1 cellular context compared by ENCODE assay signal in the genomic region with DNA sequence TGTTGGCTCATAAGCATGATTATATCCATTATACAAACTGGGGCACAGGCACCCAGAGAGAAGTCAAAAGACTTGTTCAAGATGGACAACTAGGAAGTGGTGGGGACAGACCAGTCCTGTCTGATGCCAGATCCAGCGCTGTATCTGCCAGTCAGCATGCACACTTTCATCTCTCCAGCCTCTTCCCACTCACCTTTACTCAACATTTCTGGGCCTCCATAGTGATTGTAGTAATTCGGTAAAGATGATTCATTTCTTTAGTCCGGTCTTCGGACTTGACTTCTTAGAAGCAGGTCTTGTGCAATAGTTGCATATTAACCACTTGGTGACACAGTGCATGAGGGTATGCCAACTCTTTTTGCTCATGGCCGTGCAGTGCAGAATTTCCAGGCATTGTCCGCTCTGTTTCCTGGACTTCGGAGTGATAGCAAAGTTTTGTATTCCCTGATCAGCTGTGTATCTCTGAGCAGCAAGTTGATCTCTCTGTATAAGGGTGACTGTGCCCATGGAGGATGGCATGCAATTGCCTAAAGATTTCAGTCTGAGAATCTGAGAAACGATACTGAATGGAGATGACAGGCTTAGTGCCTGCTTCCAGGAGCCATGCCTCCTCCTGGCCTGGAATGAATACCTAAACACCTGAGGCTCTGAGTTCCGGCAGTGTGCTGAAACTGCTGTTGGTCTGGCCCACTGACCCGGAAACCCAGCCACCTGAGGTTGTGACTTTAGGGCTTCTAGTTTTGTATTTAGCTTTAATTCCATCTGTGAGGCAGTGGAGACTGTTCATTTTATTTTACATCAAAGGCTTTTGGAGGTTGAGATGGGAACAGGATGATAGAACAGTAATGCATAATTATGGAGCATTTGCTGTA.
TF ChIP-seq lines count a peak whose summit lies in the region.

No MANE protein-coding gene starts in this region.

TF ChIP-seq in GM12878, 131 proteins besides CTCF, POLR2A, EP300 and RAD21 (continues in another document):
- no peak for TF ChIP-seq TCF7 (IDR thresholded peaks at IDR 0.05; ENCODE audit: borderline replicate concordance)
- no peak for TF ChIP-seq BMI1 (IDR thresholded peaks at IDR 0.05; ENCODE audit: borderline replicate concordance)
- TF ChIP-seq POU2F2 (IDR thresholded peaks at IDR 0.05; ENCODE audit: borderline replicate concordance, low read depth, low read length) = peak; percentile 61; the same call in 1 of the 3 replicates
- TF ChIP-seq FOXM1 (IDR thresholded peaks at IDR 0.05; ENCODE audit: low read depth, low read length) = peak; percentile 43
- peak; percentile 97 to 98 for TF ChIP-seq CEBPB (IDR thresholded peaks at IDR 0.05; ENCODE audit: borderline replicate concordance in 1 of 2, low read depth in 2 of 2, low read length in 2 of 2)
- TF ChIP-seq CBX3 (IDR thresholded peaks at IDR 0.05; ENCODE audit: borderline replicate concordance, low read depth) = no peak
- no peak for TF ChIP-seq ZNF274 (IDR thresholded peaks at IDR 0.05; ENCODE audit: insufficient read depth, insufficient read length)
- TF ChIP-seq RAD51 (IDR thresholded peaks at IDR 0.05) = no peak
- TF ChIP-seq CREB1 (IDR thresholded peaks at IDR 0.05; ENCODE audit: low read depth) = peak; percentile 37; the same call in 1 of the 2 replicates
- TF ChIP-seq ZNF217 (IDR thresholded peaks at IDR 0.05) = no peak
- TF ChIP-seq NFXL1 (IDR thresholded peaks at IDR 0.05; ENCODE audit: borderline replicate concordance) = no peak
- TF ChIP-seq, protein P1, sequence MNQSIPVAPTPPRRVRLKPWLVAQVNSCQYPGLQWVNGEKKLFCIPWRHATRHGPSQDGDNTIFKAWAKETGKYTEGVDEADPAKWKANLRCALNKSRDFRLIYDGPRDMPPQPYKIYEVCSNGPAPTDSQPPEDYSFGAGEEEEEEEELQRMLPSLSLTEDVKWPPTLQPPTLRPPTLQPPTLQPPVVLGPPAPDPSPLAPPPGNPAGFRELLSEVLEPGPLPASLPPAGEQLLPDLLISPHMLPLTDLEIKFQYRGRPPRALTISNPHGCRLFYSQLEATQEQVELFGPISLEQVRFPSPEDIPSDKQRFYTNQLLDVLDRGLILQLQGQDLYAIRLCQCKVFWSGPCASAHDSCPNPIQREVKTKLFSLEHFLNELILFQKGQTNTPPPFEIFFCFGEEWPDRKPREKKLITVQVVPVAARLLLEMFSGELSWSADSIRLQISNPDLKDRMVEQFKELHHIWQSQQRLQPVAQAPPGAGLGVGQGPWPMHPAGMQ (IDR thresholded peaks at IDR 0.05; ENCODE audit: borderline replicate concordance) = no peak
- TF ChIP-seq ZBED1 (IDR thresholded peaks at IDR 0.05; ENCODE audit: borderline replicate concordance) = no peak; the same call in 1 of the 2 replicates
- TF ChIP-seq, protein P2, sequence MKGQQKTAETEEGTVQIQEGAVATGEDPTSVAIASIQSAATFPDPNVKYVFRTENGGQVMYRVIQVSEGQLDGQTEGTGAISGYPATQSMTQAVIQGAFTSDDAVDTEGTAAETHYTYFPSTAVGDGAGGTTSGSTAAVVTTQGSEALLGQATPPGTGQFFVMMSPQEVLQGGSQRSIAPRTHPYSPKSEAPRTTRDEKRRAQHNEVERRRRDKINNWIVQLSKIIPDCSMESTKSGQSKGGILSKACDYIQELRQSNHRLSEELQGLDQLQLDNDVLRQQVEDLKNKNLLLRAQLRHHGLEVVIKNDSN (IDR thresholded peaks at IDR 0.05; ENCODE audit: borderline replicate concordance, extremely low read length, insufficient read depth, low read depth, low read length) = no peak
- TF ChIP-seq, protein P3, sequence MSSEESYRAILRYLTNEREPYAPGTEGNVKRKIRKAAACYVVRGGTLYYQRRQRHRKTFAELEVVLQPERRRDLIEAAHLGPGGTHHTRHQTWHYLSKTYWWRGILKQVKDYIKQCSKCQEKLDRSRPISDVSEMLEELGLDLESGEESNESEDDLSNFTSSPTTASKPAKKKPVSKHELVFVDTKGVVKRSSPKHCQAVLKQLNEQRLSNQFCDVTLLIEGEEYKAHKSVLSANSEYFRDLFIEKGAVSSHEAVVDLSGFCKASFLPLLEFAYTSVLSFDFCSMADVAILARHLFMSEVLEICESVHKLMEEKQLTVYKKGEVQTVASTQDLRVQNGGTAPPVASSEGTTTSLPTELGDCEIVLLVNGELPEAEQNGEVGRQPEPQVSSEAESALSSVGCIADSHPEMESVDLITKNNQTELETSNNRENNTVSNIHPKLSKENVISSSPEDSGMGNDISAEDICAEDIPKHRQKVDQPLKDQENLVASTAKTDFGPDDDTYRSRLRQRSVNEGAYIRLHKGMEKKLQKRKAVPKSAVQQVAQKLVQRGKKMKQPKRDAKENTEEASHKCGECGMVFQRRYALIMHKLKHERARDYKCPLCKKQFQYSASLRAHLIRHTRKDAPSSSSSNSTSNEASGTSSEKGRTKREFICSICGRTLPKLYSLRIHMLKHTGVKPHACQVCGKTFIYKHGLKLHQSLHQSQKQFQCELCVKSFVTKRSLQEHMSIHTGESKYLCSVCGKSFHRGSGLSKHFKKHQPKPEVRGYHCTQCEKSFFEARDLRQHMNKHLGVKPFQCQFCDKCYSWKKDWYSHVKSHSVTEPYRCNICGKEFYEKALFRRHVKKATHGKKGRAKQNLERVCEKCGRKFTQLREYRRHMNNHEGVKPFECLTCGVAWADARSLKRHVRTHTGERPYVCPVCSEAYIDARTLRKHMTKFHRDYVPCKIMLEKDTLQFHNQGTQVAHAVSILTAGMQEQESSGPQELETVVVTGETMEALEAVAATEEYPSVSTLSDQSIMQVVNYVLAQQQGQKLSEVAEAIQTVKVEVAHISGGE (CRISPR knock-in tag; IDR thresholded peaks at IDR 0.05) = no peak
- TF ChIP-seq ZNF207 (IDR thresholded peaks at IDR 0.05; ENCODE audit: borderline replicate concordance) = no peak
- TF ChIP-seq SIN3A (IDR thresholded peaks at IDR 0.05; ENCODE audit: low read depth, low read length) = no peak
- TF ChIP-seq, protein P4, sequence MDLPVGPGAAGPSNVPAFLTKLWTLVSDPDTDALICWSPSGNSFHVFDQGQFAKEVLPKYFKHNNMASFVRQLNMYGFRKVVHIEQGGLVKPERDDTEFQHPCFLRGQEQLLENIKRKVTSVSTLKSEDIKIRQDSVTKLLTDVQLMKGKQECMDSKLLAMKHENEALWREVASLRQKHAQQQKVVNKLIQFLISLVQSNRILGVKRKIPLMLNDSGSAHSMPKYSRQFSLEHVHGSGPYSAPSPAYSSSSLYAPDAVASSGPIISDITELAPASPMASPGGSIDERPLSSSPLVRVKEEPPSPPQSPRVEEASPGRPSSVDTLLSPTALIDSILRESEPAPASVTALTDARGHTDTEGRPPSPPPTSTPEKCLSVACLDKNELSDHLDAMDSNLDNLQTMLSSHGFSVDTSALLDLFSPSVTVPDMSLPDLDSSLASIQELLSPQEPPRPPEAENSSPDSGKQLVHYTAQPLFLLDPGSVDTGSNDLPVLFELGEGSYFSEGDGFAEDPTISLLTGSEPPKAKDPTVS (IDR thresholded peaks at IDR 0.05; ENCODE audit: low read depth, low read length) = no peak
- no peak for TF ChIP-seq YY1 (IDR thresholded peaks at IDR 0.05; ENCODE audit: low read depth, low read length)
- no peak for TF ChIP-seq FOS (IDR thresholded peaks at IDR 0.05; ENCODE audit: borderline replicate concordance, extremely low read depth, insufficient read length)
- no peak for TF ChIP-seq RBBP5 (conservative IDR thresholded peaks at IDR 0.05)
- TF ChIP-seq, protein P5, sequence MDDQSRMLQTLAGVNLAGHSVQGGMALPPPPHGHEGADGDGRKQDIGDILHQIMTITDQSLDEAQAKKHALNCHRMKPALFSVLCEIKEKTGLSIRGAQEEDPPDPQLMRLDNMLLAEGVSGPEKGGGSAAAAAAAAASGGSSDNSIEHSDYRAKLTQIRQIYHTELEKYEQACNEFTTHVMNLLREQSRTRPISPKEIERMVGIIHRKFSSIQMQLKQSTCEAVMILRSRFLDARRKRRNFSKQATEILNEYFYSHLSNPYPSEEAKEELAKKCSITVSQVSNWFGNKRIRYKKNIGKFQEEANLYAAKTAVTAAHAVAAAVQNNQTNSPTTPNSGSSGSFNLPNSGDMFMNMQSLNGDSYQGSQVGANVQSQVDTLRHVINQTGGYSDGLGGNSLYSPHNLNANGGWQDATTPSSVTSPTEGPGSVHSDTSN (IDR thresholded peaks at IDR 0.05; ENCODE audit: insufficient replicate concordance, low read depth, low read length) = peak; percentile 47
- no peak for TF ChIP-seq HDGF (IDR thresholded peaks at IDR 0.05)
- TF ChIP-seq, protein P6, sequence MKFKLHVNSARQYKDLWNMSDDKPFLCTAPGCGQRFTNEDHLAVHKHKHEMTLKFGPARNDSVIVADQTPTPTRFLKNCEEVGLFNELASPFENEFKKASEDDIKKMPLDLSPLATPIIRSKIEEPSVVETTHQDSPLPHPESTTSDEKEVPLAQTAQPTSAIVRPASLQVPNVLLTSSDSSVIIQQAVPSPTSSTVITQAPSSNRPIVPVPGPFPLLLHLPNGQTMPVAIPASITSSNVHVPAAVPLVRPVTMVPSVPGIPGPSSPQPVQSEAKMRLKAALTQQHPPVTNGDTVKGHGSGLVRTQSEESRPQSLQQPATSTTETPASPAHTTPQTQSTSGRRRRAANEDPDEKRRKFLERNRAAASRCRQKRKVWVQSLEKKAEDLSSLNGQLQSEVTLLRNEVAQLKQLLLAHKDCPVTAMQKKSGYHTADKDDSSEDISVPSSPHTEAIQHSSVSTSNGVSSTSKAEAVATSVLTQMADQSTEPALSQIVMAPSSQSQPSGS (IDR thresholded peaks at IDR 0.05; ENCODE audit: low read length) = peak; percentile 73
- peak in 1 of 2 experiments; percentile 53; a peak in 2 of 4 replicates for TF ChIP-seq IKZF2 (IDR thresholded peaks at IDR 0.05)
- 0 out of 2 replicates have a peak, but pooled peaks have one; percentile 49 for TF ChIP-seq PML (IDR thresholded peaks at IDR 0.05; ENCODE audit: low read length)
- no peak for TF ChIP-seq JUND (IDR thresholded peaks at IDR 0.05; ENCODE audit: low read depth, low read length)
- no peak for TF ChIP-seq SMC3 (IDR thresholded peaks at IDR 0.05; ENCODE audit: borderline replicate concordance, low read length)
- TF ChIP-seq, protein P7, sequence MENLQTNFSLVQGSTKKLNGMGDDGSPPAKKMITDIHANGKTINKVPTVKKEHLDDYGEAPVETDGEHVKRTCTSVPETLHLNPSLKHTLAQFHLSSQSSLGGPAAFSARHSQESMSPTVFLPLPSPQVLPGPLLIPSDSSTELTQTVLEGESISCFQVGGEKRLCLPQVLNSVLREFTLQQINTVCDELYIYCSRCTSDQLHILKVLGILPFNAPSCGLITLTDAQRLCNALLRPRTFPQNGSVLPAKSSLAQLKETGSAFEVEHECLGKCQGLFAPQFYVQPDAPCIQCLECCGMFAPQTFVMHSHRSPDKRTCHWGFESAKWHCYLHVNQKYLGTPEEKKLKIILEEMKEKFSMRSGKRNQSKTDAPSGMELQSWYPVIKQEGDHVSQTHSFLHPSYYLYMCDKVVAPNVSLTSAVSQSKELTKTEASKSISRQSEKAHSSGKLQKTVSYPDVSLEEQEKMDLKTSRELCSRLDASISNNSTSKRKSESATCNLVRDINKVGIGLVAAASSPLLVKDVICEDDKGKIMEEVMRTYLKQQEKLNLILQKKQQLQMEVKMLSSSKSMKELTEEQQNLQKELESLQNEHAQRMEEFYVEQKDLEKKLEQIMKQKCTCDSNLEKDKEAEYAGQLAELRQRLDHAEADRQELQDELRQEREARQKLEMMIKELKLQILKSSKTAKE (IDR thresholded peaks at IDR 0.05; ENCODE audit: low read depth, poor library complexity, severe bottlenecking) = no peak
- TF ChIP-seq SMARCA5 (IDR thresholded peaks at IDR 0.05) = no peak
- TF ChIP-seq, protein P8, sequence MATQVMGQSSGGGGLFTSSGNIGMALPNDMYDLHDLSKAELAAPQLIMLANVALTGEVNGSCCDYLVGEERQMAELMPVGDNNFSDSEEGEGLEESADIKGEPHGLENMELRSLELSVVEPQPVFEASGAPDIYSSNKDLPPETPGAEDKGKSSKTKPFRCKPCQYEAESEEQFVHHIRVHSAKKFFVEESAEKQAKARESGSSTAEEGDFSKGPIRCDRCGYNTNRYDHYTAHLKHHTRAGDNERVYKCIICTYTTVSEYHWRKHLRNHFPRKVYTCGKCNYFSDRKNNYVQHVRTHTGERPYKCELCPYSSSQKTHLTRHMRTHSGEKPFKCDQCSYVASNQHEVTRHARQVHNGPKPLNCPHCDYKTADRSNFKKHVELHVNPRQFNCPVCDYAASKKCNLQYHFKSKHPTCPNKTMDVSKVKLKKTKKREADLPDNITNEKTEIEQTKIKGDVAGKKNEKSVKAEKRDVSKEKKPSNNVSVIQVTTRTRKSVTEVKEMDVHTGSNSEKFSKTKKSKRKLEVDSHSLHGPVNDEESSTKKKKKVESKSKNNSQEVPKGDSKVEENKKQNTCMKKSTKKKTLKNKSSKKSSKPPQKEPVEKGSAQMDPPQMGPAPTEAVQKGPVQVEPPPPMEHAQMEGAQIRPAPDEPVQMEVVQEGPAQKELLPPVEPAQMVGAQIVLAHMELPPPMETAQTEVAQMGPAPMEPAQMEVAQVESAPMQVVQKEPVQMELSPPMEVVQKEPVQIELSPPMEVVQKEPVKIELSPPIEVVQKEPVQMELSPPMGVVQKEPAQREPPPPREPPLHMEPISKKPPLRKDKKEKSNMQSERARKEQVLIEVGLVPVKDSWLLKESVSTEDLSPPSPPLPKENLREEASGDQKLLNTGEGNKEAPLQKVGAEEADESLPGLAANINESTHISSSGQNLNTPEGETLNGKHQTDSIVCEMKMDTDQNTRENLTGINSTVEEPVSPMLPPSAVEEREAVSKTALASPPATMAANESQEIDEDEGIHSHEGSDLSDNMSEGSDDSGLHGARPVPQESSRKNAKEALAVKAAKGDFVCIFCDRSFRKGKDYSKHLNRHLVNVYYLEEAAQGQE (IDR thresholded peaks at IDR 0.05; ENCODE audit: low read depth, low read length) = no peak
- TF ChIP-seq, protein P9, sequence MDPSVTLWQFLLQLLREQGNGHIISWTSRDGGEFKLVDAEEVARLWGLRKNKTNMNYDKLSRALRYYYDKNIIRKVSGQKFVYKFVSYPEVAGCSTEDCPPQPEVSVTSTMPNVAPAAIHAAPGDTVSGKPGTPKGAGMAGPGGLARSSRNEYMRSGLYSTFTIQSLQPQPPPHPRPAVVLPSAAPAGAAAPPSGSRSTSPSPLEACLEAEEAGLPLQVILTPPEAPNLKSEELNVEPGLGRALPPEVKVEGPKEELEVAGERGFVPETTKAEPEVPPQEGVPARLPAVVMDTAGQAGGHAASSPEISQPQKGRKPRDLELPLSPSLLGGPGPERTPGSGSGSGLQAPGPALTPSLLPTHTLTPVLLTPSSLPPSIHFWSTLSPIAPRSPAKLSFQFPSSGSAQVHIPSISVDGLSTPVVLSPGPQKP (IDR thresholded peaks at IDR 0.05; ENCODE audit: low read depth, low read length) = no peak
